Comparison of ENCODE assay signal across 26 cellular contexts in the genomic region with DNA sequence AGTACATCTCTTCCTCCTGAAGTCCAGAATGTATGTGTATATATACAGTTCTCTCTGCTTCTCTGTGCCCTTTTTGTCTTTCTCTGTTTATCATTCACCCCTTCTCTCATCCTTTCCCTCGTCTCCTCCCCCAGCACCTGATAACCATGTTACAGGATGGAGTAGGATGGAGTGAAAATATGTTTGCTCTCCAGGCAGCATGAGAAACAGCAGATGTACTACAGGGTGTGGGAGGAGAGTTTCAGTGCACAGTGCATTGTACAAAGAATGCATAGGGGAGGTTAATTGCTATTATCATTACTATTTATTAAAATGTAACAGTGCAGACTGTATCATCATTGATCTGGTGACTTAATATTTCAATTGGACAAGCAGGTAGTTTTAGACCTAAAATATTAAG.
"Had no signal": no experiment of that assay in that cellular context is flagged by ENCODE, and none has a peak within 500 bp of the region (broad histone marks: within the 10 kb centered on the region; RNA-seq: fewer than 3 reads in every experiment).

No MANE protein-coding gene starts in this region.

- H3K27me3 Mint-ChIP-seq: activated CD4-positive, alpha-beta T cell treated with anti-CD3 and anti-CD28 coated beads, Interleukin-2, amount 10 ng/mL, durations not matched to agents 7 days and 5 days; activated naive CD4-positive, alpha-beta T cell treated with anti-CD3 and anti-CD28 coated beads, Interleukin-2, amount 10 ng/mL, durations not matched to agents 7 days and 5 days; activated T-cell treated with anti-CD3 and anti-CD28 coated beads, Interleukin-2, amount 50 U/mL, for 24 hours had no signal

- ATAC-seq: activated naive CD4-positive, alpha-beta T cell treated with anti-CD3 and anti-CD28 coated beads, Interleukin-2, amount 50 U/mL, for 72 hours; activated T-cell treated with anti-CD3 and anti-CD28 coated beads, Interleukin-2, amount 50 U/mL, for 72 hours; gastroesophageal sphincter; heart right ventricle had no signal

- H3K27ac Mint-ChIP-seq: activated CD4-positive, alpha-beta memory T cell treated with anti-CD3 and anti-CD28 coated beads, Interleukin-2, amount 10 ng/mL, durations not matched to agents 7 days and 5 days; activated CD4-positive, alpha-beta T cell treated with anti-CD3 and anti-CD28 coated beads, Interleukin-2, amount 10 ng/mL, durations not matched to agents 7 days and 5 days; activated naive CD4-positive, alpha-beta T cell treated with anti-CD3 and anti-CD28 coated beads, Interleukin-2, amount 10 ng/mL, durations not matched to agents 7 days and 5 days; activated naive CD4-positive, alpha-beta T cell treated with anti-CD3 and anti-CD28 coated beads, Interleukin-2, amount 50 U/mL, for 72 hours; activated naive CD8-positive, alpha-beta T cell treated with anti-CD3 and anti-CD28 coated beads, Interleukin-2, amount 10 ng/mL, durations not matched to agents 7 days and 5 days; activated T-cell treated with anti-CD3 and anti-CD28 coated beads, Interleukin-2, amount 50 U/mL, for 24 hours; activated T-cell treated with anti-CD3 and anti-CD28 coated beads, Interleukin-2, amount 50 U/mL, for 72 hours; brain had no signal

- FAIRE-seq: endometrium, endothelial cell of umbilical vein had no signal

- DNase-seq: activated CD4-positive, alpha-beta memory T cell treated with anti-CD3 and anti-CD28 coated beads, Interleukin-2, amount 10 ng/mL, durations not matched to agents 7 days and 5 days; activated CD4-positive, alpha-beta T cell treated with anti-CD3 and anti-CD28 coated beads for 1 hour; activated CD4-positive, alpha-beta T cell treated with anti-CD3 and anti-CD28 coated beads for 4 hours; activated CD4-positive, alpha-beta T cell treated with anti-CD3 and anti-CD28 coated beads, Interleukin-2, amount 10 ng/mL, durations not matched to agents 7 days and 5 days; activated CD4-positive, alpha-beta T cell treated with anti-CD3 and anti-CD28 coated beads, Interleukin-2, amount 50 U/mL, for 4 hours; activated CD8-positive, alpha-beta memory T cell treated with anti-CD3 and anti-CD28 coated beads, Interleukin-2, amount 50 U/mL, for 48 hours; activated gamma-delta T cell; activated naive CD4-positive, alpha-beta T cell; activated naive CD4-positive, alpha-beta T cell treated with anti-CD3 and anti-CD28 coated beads, Interleukin-2, amount 10 ng/mL, durations not matched to agents 7 days and 5 days; activated naive CD8-positive, alpha-beta T cell treated with anti-CD3 and anti-CD28 coated beads, Interleukin-2, amount 10 ng/mL, durations not matched to agents 7 days and 5 days; activated T-cell treated with anti-CD3 and anti-CD28 coated beads for 4 hours; activated T-cell treated with anti-CD3 and anti-CD28 coated beads, Interleukin-2, amount 50 U/mL, for 24 hours; activated T-cell treated with anti-CD3 and anti-CD28 coated beads, Interleukin-2, amount 50 U/mL, for 72 hours; central memory CD4-positive, alpha-beta T cell; cerebellar nuclear complex; colonic mucosa; effector CD8-positive, alpha-beta T cell; esophagus squamous epithelium; foreskin melanocyte; heart right ventricle; T-helper 2 cell had no signal

- H3K4me3 Mint-ChIP-seq: activated CD4-positive, alpha-beta memory T cell treated with anti-CD3 and anti-CD28 coated beads, Interleukin-2, amount 10 ng/mL, durations not matched to agents 7 days and 5 days; activated CD4-positive, alpha-beta T cell treated with anti-CD3 and anti-CD28 coated beads, Interleukin-2, amount 10 ng/mL, durations not matched to agents 7 days and 5 days; activated naive CD4-positive, alpha-beta T cell treated with anti-CD3 and anti-CD28 coated beads, Interleukin-2, amount 10 ng/mL, durations not matched to agents 7 days and 5 days; activated naive CD8-positive, alpha-beta T cell treated with anti-CD3 and anti-CD28 coated beads, Interleukin-2, amount 10 ng/mL, durations not matched to agents 7 days and 5 days; activated T-cell treated with anti-CD3 and anti-CD28 coated beads, Interleukin-2, amount 50 U/mL, for 24 hours; activated T-cell treated with anti-CD3 and anti-CD28 coated beads, Interleukin-2, amount 50 U/mL, for 72 hours; brain had no signal

- H3K4me1 Mint-ChIP-seq: activated CD4-positive, alpha-beta memory T cell treated with anti-CD3 and anti-CD28 coated beads, Interleukin-2, amount 10 ng/mL, durations not matched to agents 7 days and 5 days; activated CD4-positive, alpha-beta T cell treated with anti-CD3 and anti-CD28 coated beads, Interleukin-2, amount 10 ng/mL, durations not matched to agents 7 days and 5 days; activated naive CD4-positive, alpha-beta T cell treated with anti-CD3 and anti-CD28 coated beads, Interleukin-2, amount 10 ng/mL, durations not matched to agents 7 days and 5 days; activated naive CD8-positive, alpha-beta T cell treated with anti-CD3 and anti-CD28 coated beads, Interleukin-2, amount 10 ng/mL, durations not matched to agents 7 days and 5 days had no signal

- H3K36me3 Mint-ChIP-seq: activated naive CD4-positive, alpha-beta T cell treated with anti-CD3 and anti-CD28 coated beads, Interleukin-2, amount 10 ng/mL, durations not matched to agents 7 days and 5 days; activated naive CD8-positive, alpha-beta T cell treated with anti-CD3 and anti-CD28 coated beads, Interleukin-2, amount 10 ng/mL, durations not matched to agents 7 days and 5 days; brain had no signal
